1 cellular context compared by ENCODE assay signal in genomic region chr1:37947364-37947763, GRCh38.
TF ChIP-seq lines count a peak whose summit lies in the region.

No MANE protein-coding gene starts in this region.

TF ChIP-seq in IMR-90, 13 proteins besides CTCF, POLR2A, EP300 and RAD21 (continued from another document):
- TF ChIP-seq ELK1 (IDR thresholded peaks at IDR 0.05; ENCODE audit: borderline replicate concordance, low read depth, low read length) (no peak), FOS (IDR thresholded peaks at IDR 0.05; ENCODE audit: low read depth, low read length) (no peak), CHD1 (IDR thresholded peaks at IDR 0.05; ENCODE audit: low read depth, low read length) (no peak), MAZ (IDR thresholded peaks at IDR 0.05; ENCODE audit: borderline replicate concordance, low read depth, low read length) (no peak)
